Comparison of ENCODE assay signal across 1 cellular context in genomic region chr13:70424928-70425327, GRCh38.
TF ChIP-seq lines count a peak whose summit lies in the region.

No MANE protein-coding gene starts in this region.

TF ChIP-seq in GM23338, 12 proteins besides CTCF, POLR2A, EP300 and RAD21 (continued from another document):
- TF ChIP-seq ZNF462 (CRISPR knock-in tag; IDR thresholded peaks at IDR 0.05) (no peak), CREB1 (CRISPR knock-in tag; IDR thresholded peaks at IDR 0.05; ENCODE audit: low read depth) (no peak), JUNB (IDR thresholded peaks at IDR 0.05; ENCODE audit: unreplicated experiment) (no peak), ETS1 (IDR thresholded peaks at IDR 0.05) (no peak), STAT1 (IDR thresholded peaks at IDR 0.05; ENCODE audit: unreplicated experiment) (no peak), ZNF331 (CRISPR knock-in tag; IDR thresholded peaks at IDR 0.05; ENCODE audit: low read depth) (no peak), NANOG (IDR thresholded peaks at IDR 0.05; ENCODE audit: borderline replicate concordance) (no peak)
- TF ChIP-seq, protein P1, sequence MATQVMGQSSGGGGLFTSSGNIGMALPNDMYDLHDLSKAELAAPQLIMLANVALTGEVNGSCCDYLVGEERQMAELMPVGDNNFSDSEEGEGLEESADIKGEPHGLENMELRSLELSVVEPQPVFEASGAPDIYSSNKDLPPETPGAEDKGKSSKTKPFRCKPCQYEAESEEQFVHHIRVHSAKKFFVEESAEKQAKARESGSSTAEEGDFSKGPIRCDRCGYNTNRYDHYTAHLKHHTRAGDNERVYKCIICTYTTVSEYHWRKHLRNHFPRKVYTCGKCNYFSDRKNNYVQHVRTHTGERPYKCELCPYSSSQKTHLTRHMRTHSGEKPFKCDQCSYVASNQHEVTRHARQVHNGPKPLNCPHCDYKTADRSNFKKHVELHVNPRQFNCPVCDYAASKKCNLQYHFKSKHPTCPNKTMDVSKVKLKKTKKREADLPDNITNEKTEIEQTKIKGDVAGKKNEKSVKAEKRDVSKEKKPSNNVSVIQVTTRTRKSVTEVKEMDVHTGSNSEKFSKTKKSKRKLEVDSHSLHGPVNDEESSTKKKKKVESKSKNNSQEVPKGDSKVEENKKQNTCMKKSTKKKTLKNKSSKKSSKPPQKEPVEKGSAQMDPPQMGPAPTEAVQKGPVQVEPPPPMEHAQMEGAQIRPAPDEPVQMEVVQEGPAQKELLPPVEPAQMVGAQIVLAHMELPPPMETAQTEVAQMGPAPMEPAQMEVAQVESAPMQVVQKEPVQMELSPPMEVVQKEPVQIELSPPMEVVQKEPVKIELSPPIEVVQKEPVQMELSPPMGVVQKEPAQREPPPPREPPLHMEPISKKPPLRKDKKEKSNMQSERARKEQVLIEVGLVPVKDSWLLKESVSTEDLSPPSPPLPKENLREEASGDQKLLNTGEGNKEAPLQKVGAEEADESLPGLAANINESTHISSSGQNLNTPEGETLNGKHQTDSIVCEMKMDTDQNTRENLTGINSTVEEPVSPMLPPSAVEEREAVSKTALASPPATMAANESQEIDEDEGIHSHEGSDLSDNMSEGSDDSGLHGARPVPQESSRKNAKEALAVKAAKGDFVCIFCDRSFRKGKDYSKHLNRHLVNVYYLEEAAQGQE (IDR thresholded peaks at IDR 0.05; ENCODE audit: unreplicated experiment) = no peak
